23 cellular contexts compared by ENCODE assay signal in the genomic region with DNA sequence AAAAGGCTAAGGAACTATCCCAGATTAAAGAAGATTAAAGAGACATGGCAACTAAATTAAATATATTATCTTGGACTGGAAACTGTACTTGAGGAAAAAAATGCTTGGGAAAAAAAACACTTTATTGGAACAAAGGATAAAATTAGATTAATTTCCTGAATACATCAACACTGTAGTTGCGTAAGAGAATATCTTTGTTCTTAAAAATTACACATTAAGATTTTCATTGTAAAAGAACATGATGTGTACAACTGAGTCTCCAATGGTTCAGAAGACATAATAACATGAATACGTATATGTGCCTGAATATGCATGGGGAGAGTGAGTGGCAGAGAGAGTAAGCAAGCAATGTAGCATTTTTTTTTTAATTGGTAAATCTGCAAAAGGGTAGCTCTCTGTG. TPM values are rescaled to one million over a fixed set of nuclear protein-coding genes. Genes with fewer than 3 reads are reported as not detected.
A peak's percentile ranks its signal among the peaks of the same experiment; 100 is the strongest.
DNase-seq lines count a peak whose midpoint lies in the region; ATAC-seq, FAIRE-seq and TF ChIP-seq lines count a peak whose summit lies in the region.
"Had no signal": no experiment of that assay in that cellular context is flagged by ENCODE, and none has a peak within 500 bp of the region (broad histone marks: within the 10 kb centered on the region; RNA-seq: fewer than 3 reads in every experiment).

No MANE protein-coding gene starts in this region.

- TF ChIP-seq CTCF in NB4 (IDR thresholded peaks at IDR 0.05; ENCODE audit: low read depth, low read length), result no peak
- no peak for TF ChIP-seq CTCF in H1 (IDR thresholded peaks at IDR 0.05; ENCODE audit: control extremely low read depth in 1 of 3, insufficient read depth in 1 of 3, low read depth in 1 of 3, low read length in 3 of 3)

- H2BK12ac ChIP-seq in H1 (ENCODE audit: low read depth, low read length), result no peak overlapping the region

- no peak overlapping the region for H3K56ac ChIP-seq in H1 (replicated peaks; ENCODE audit: insufficient read length, low read depth, low read length)

- no peak overlapping the region for H4K8ac ChIP-seq in H1 (ENCODE audit: extremely low read depth, insufficient read depth, low read length)

- TF ChIP-seq POLR2A in NB4 (IDR thresholded peaks at IDR 0.05; ENCODE audit: extremely low read depth, insufficient read length) (no peak), H1 (IDR thresholded peaks at IDR 0.05; ENCODE audit: control extremely low read depth in 1 of 2, low read depth in 2 of 2, low read length in 2 of 2) (no peak)

- FAIRE-seq in A204.1 (lab: Jason Lieb, UNC), result peak; percentile 40
- FAIRE-seq in H1 (lab: Jason Lieb, UNC), result no peak
- FAIRE-seq: endothelial cell of umbilical vein had no signal

- no peak overlapping the region for H2BK20ac ChIP-seq in H1 (ENCODE audit: low read length)

- POLR2A ChIA-PET in H1 (lab: Charles Lee; ENCODE audit: partially characterized antibody), result no interaction called here

- no peak overlapping the region for H3K18ac ChIP-seq in H1 (ENCODE audit: extremely low read depth, low read length)

- ATAC-seq in HG03039 (IDR thresholded peaks at IDR 0.05; ENCODE audit: unreplicated experiment), result no peak
- ATAC-seq: CD8-positive, alpha-beta T cell; gastroesophageal sphincter; left colon had no signal

- WGBS in H1 (ENCODE audit: extremely low coverage in 1 of 2, insufficient coverage in 1 of 2, insufficient read length in 1 of 2, insufficient replicate concordance in 2 of 2, low coverage in 1 of 2, low lambda C conversion rate in 2 of 2, missing lambda C conversion rate in 1 of 2), 2 experiments, result 84% methylated on average over 2 of the region's 2 CpGs; no CpG with 5 or more reads in 1 of the 2 experiments

- no peak overlapping the region for H3K4ac ChIP-seq in H1 (replicated peaks; ENCODE audit: insufficient read length, low read depth, low read length)

- H3K14ac ChIP-seq in H1 (ENCODE audit: insufficient read length), result no peak overlapping the region

- H3K27ac ChIP-seq in BLaER1 (no peak overlapping the region), H1 (ENCODE audit: low read depth, low read length) (no peak overlapping the region)
- H3K27ac ChIP-seq: gastroesophageal sphincter, KMS-11, sigmoid colon, testis, vagina had no signal

- CTCF ChIA-PET in H1 (lab: Charles Lee; ENCODE audit: partially characterized antibody), result interaction anchor here (0.9 to 1.0 kb wide), 2 partner anchors 11 to 171 kb away, joined by 3 read pairs; no protein-coding TSS in a partner anchor

- DNase-seq in NB4 (ENCODE audit: low read depth), result no peak
- no peak for DNase-seq in H1 (ENCODE audit: low read depth in 1 of 2, low spot score in 2 of 2)
- DNase-seq in anterior cingulate cortex (lab: John Stamatoyannopoulos, UW), result no peak
- DNase-seq in T-helper 1 cell, result no peak
- DNase-seq in activated T-helper 2 cell treated with anti-CD3 and anti-CD28 coated beads, Interferon-gamma antibody, Interleukin-2, Interleukin-4, amounts not matched to agents 10 μg/mL and 5 μg/mL and 100 μg/mL, durations not matched to agents 14 hours and 24 hours and 36 hours (ENCODE audit: low spot score), result no peak
- DNase-seq: activated CD4-positive, alpha-beta T cell treated with anti-CD3 and anti-CD28 coated beads, Interleukin-2, amount 10 ng/mL, durations not matched to agents 7 days and 5 days; activated effector memory CD4-positive, alpha-beta T cell treated with Interleukin-2 at 50 U/mL for 16 hours; CD8-positive, alpha-beta T cell; H9; hippocampal formation; left colon; MV-4-11; sigmoid colon; stimulated activated naive CD4-positive, alpha-beta T cell; testis had no signal

- no peaks in the 10 kb centered on the region for H3K9me3 ChIP-seq in BLaER1
- no peaks in the 10 kb centered on the region for H3K9me3 ChIP-seq in H1 (ENCODE audit: insufficient read depth in 2 of 2, low read depth in 1 of 2, low read length in 1 of 2)
- H3K9me3 ChIP-seq: gastroesophageal sphincter, sigmoid colon, testis, vagina had no signal

- no peak for TF ChIP-seq RAD21 in H1 (IDR thresholded peaks at IDR 0.05 in 1 of 2, conservative IDR thresholded peaks at IDR 0.05 in 1 of 2; ENCODE audit: low read depth in 2 of 2, low read length in 2 of 2)

- H3K9me3 Mint-ChIP-seq in activated T-helper 2 cell treated with anti-CD3 and anti-CD28 coated beads, Interferon-gamma antibody, Interleukin-2, Interleukin-4, amounts not matched to agents 10 μg/mL and 5 μg/mL and 100 μg/mL, durations not matched to agents 14 hours and 24 hours and 36 hours, result no peaks in the 10 kb centered on the region
- H3K9me3 Mint-ChIP-seq: activated CD4-positive, alpha-beta T cell treated with anti-CD3 and anti-CD28 coated beads, Interleukin-2, amount 10 ng/mL, durations not matched to agents 7 days and 5 days; CD8-positive, alpha-beta T cell had no signal

- H3K4me2 ChIP-seq in BLaER1, result peak overlapping the region; percentile 88; the same call in 1 of the 2 replicates
- no peak overlapping the region for H3K4me2 ChIP-seq in H1 (ENCODE audit: insufficient read depth in 1 of 2, low read depth in 2 of 2, low read length in 2 of 2)
- H3K4me2 ChIP-seq: KMS-11 had no signal

- H3K27me3 Mint-ChIP-seq in activated T-helper 2 cell treated with anti-CD3 and anti-CD28 coated beads, Interferon-gamma antibody, Interleukin-2, Interleukin-4, amounts not matched to agents 10 μg/mL and 5 μg/mL and 100 μg/mL, durations not matched to agents 14 hours and 24 hours and 36 hours (ENCODE audit: low read depth), result peaks cover 3% of the 10 kb centered on the region

- H2BK15ac ChIP-seq in H1 (ENCODE audit: low read length), result no peak overlapping the region

- H3K4me3 ChIP-seq in BLaER1, result no peak overlapping the region
- peak overlapping the region; percentile 49 for H3K4me3 ChIP-seq in NB4 (ENCODE audit: low read depth, low read length)
- H3K4me3 ChIP-seq in H1 (ENCODE audit: extremely low read depth in 1 of 4, insufficient read depth in 2 of 4, low read depth in 3 of 4, low read length in 4 of 4), result no peak overlapping the region
- H3K4me3 ChIP-seq: gastroesophageal sphincter, sigmoid colon, testis, vagina had no signal

- H4K20me1 ChIP-seq in BLaER1, result peaks cover 20% of the 10 kb centered on the region
- H4K20me1 ChIP-seq in H1 (replicated peaks in 1 of 2; ENCODE audit: control insufficient read depth in 1 of 2, insufficient read depth in 2 of 2, low read length in 2 of 2), result no peaks in the 10 kb centered on the region

- no peak overlapping the region for H3K27ac Mint-ChIP-seq in activated T-helper 2 cell treated with anti-CD3 and anti-CD28 coated beads, Interferon-gamma antibody, Interleukin-2, Interleukin-4, amounts not matched to agents 10 μg/mL and 5 μg/mL and 100 μg/mL, durations not matched to agents 14 hours and 24 hours and 36 hours
- H3K27ac Mint-ChIP-seq: activated CD4-positive, alpha-beta T cell treated with anti-CD3 and anti-CD28 coated beads, Interleukin-2, amount 10 ng/mL, durations not matched to agents 7 days and 5 days; CD8-positive, alpha-beta T cell; H9; progenitor cell of endocrine pancreas had no signal

- no peak overlapping the region for H4K91ac ChIP-seq in H1 (replicated peaks; ENCODE audit: insufficient read length, low read length)

- H3K4me1 ChIP-seq in BLaER1, result peaks cover 44% of the 10 kb centered on the region
- no peaks in the 10 kb centered on the region; a peak in 1 of 7 replicates for H3K4me1 ChIP-seq in H1 (replicated peaks in 1 of 4; ENCODE audit: control insufficient read depth in 3 of 4, insufficient read depth in 4 of 4, low read length in 3 of 4)

- H3K36me3 ChIP-seq in BLaER1 (peaks cover 3% of the 10 kb centered on the region; the same call in 1 of the 2 replicates), H1 (ENCODE audit: control insufficient read depth in 2 of 4, insufficient read depth in 4 of 4, low read length in 3 of 4) (no peaks in the 10 kb centered on the region; a peak in 1 of 8 replicates)
- H3K36me3 ChIP-seq: gastroesophageal sphincter, sigmoid colon, vagina had no signal

- H2BK5ac ChIP-seq in H1 (ENCODE audit: low read depth, low read length), result no peak overlapping the region

- no peak for TF ChIP-seq EP300 in H1 (IDR thresholded peaks at IDR 0.05; ENCODE audit: borderline replicate concordance in 1 of 2, low read depth in 2 of 2, low read length in 2 of 2)

- no peak overlapping the region for H2AK5ac ChIP-seq in H1 (ENCODE audit: low read depth, low read length)

- peaks cover 5% of the 10 kb centered on the region; the same call in 1 of the 2 replicates for H3K27me3 ChIP-seq in BLaER1
- no peaks in the 10 kb centered on the region for H3K27me3 ChIP-seq in H1 (replicated peaks in 1 of 4; ENCODE audit: control insufficient read depth in 3 of 4, extremely low read depth in 1 of 4, insufficient read depth in 3 of 4, low read length in 3 of 4)
- H3K27me3 ChIP-seq: gastroesophageal sphincter, sigmoid colon, testis, vagina had no signal

- H3K9ac ChIP-seq in BLaER1, result no peak overlapping the region
- H3K9ac ChIP-seq in H1 (replicated peaks in 1 of 4; ENCODE audit: extremely low read depth in 1 of 4, low read depth in 3 of 4, low read length in 3 of 4), result no peak overlapping the region
- H3K9ac ChIP-seq: KMS-11 had no signal

- peaks cover 23% of the 10 kb centered on the region for H3K36me3 Mint-ChIP-seq in activated T-helper 2 cell treated with anti-CD3 and anti-CD28 coated beads, Interferon-gamma antibody, Interleukin-2, Interleukin-4, amounts not matched to agents 10 μg/mL and 5 μg/mL and 100 μg/mL, durations not matched to agents 14 hours and 24 hours and 36 hours (ENCODE audit: low read depth)

- no peak overlapping the region for H2AFZ ChIP-seq in H1 (ENCODE audit: low read length)

- peaks cover 32% of the 10 kb centered on the region for H3K4me1 Mint-ChIP-seq in activated T-helper 2 cell treated with anti-CD3 and anti-CD28 coated beads, Interferon-gamma antibody, Interleukin-2, Interleukin-4, amounts not matched to agents 10 μg/mL and 5 μg/mL and 100 μg/mL, durations not matched to agents 14 hours and 24 hours and 36 hours (ENCODE audit: low read depth)

- H3K23me2 ChIP-seq in H1 (ENCODE audit: low read depth, low read length), result peaks cover 8% of the 10 kb centered on the region

- H2BK120ac ChIP-seq in H1 (replicated peaks; ENCODE audit: low read depth, low read length), result no peak overlapping the region

- H3K23ac ChIP-seq in H1 (ENCODE audit: insufficient read length), result no peak overlapping the region

- no peaks in the 10 kb centered on the region for H3K79me1 ChIP-seq in H1 (ENCODE audit: low read depth, low read length)

- H4K5ac ChIP-seq in H1 (ENCODE audit: insufficient read length, low read depth, low read length), result no peak overlapping the region

- intact Hi-C loops in activated T-helper 2 cell treated with anti-CD3 and anti-CD28 coated beads, Interferon-gamma antibody, Interleukin-2, Interleukin-4, amounts not matched to agents 10 μg/mL and 5 μg/mL and 100 μg/mL, durations not matched to agents 14 hours and 24 hours and 36 hours (cut with micrococcal nuclease), result loop anchor here (10.0 kb wide), 1 partner anchor 1223 kb away; the partner anchor contains the start of gene HOMER1

- no peak overlapping the region for H3K4me3 Mint-ChIP-seq in activated T-helper 2 cell treated with anti-CD3 and anti-CD28 coated beads, Interferon-gamma antibody, Interleukin-2, Interleukin-4, amounts not matched to agents 10 μg/mL and 5 μg/mL and 100 μg/mL, durations not matched to agents 14 hours and 24 hours and 36 hours (ENCODE audit: low read depth)

- H3K79me2 ChIP-seq in H1 (ENCODE audit: control insufficient read depth in 1 of 2, insufficient read depth in 2 of 2, low read length in 2 of 2), result peaks cover 0 to 69% of the 10 kb centered on the region in 2 experiments; a peak in 3 of 4 replicates

RNA-seq across cellular contexts. Expression of gene AP3B1, which starts 2.8 kb away (rescaled TPM):
- 48.3 and 50.0 TPM in 2 replicates for total RNA-seq in H1 (2021; fragmentation: NEBNext Ultra II Directional; extraction: Animal tissue kit (Norgen Biotek cat#: 25700))
- polyA plus RNA-seq in H1 (2011; rRNA removed), result 23.3 and 45.8 TPM in 2 replicates
- polyA plus RNA-seq in H1 (2011; cell fraction: cytosol; rRNA removed), result 29.7 TPM
- 21.7 TPM for polyA plus RNA-seq in H1 (2011; cell fraction: nucleus; rRNA removed)
- 28.3 to 40.9 TPM (median 32.4 TPM) in 4 replicates for polyA plus RNA-seq in H1 (2012, experiment 1 of 2)
- polyA plus RNA-seq in H1 (2012, experiment 2 of 2), result 3.2 TPM
- 41.3 TPM for polyA plus RNA-seq in H1 (2013, experiment 1 of 2)
- polyA plus RNA-seq in H1 (2013, experiment 2 of 2), result 37.0 TPM
- 45.1 and 74.4 TPM in 2 replicates for polyA minus RNA-seq in H1 (2011; rRNA and poly(A)+ RNA removed)
- 24.5 TPM for polyA minus RNA-seq in H1 (2011; cell fraction: cytosol; rRNA and poly(A)+ RNA removed)
- polyA minus RNA-seq in H1 (2011; cell fraction: nucleus; rRNA and poly(A)+ RNA removed), result 68.7 TPM
- 42.9 and 43.9 TPM in 2 replicates for total RNA-seq in activated T-helper 2 cell treated with anti-CD3 and anti-CD28 coated beads, Interferon-gamma antibody, Interleukin-2, Interleukin-4, amounts not matched to agents 10 μg/mL and 5 μg/mL and 100 μg/mL, durations not matched to agents 14 hours and 24 hours and 36 hours
